ENCODE assay signal across 1 cellular context in genomic region chr4:119643306-119644042, GRCh38.
TF ChIP-seq lines count a peak whose summit lies in the region.

No MANE protein-coding gene starts in this region.

TF ChIP-seq in HepG2, 621 proteins besides CTCF, POLR2A, EP300 and RAD21:
- no peak for TF ChIP-seq ZBTB49 (CRISPR knock-in tag; IDR thresholded peaks at IDR 0.05; ENCODE audit: borderline replicate concordance)
- no peak for TF ChIP-seq HCFC1 (IDR thresholded peaks at IDR 0.05; ENCODE audit: low read depth, low read length)
- no peak for TF ChIP-seq NFE2 (CRISPR knock-in tag; IDR thresholded peaks at IDR 0.05)
- TF ChIP-seq NR2F1 (CRISPR knock-in tag; IDR thresholded peaks at IDR 0.05): no peak
- no peak for TF ChIP-seq ATM (IDR thresholded peaks at IDR 0.05; ENCODE audit: borderline replicate concordance)
- TF ChIP-seq SNAI1 (CRISPR knock-in tag; IDR thresholded peaks at IDR 0.05; ENCODE audit: borderline replicate concordance): no peak
- TF ChIP-seq USF2 (IDR thresholded peaks at IDR 0.05; ENCODE audit: low read depth, low read length): no peak
- TF ChIP-seq USF2 (CRISPR knock-in tag; IDR thresholded peaks at IDR 0.05; ENCODE audit: borderline replicate concordance): no peak
- no peak for TF ChIP-seq REL (CRISPR knock-in tag; conservative IDR thresholded peaks at IDR 0.05)
- no peak for TF ChIP-seq ZEB1 (IDR thresholded peaks at IDR 0.05; ENCODE audit: insufficient replicate concordance, low read depth)
- no peak for TF ChIP-seq HNRNPH1 (optimal IDR thresholded peaks at IDR 0.05; ENCODE audit: low read depth, low read length)
- no peak for TF ChIP-seq ZNF382 (CRISPR knock-in tag; IDR thresholded peaks at IDR 0.05; ENCODE audit: borderline replicate concordance)
